Comparison of ENCODE assay signal across 9 cellular contexts in genomic region chr14:95432152-95433093, GRCh38.
DNase-seq lines count a peak whose midpoint lies in the region; ATAC-seq and TF ChIP-seq lines count a peak whose summit lies in the region.
"Had no signal": no experiment of that assay in that cellular context is flagged by ENCODE, and none has a peak within 500 bp of the region (broad histone marks: within the 10 kb centered on the region; RNA-seq: fewer than 3 reads in every experiment).

No MANE protein-coding gene starts in this region.

- ATAC-seq in HG02981 (IDR thresholded peaks at IDR 0.05; ENCODE audit: unreplicated experiment): no peak
- no peak for ATAC-seq in GM18907 (IDR thresholded peaks at IDR 0.05; ENCODE audit: unreplicated experiment)
- ATAC-seq: naive thymus-derived CD8-positive, alpha-beta T cell had no signal

- peak overlapping the region in 37 of 59 donors; percentile 4 to 74 (median 54) for H3K27ac ChIP-seq in dorsolateral prefrontal cortex

- DNase-seq in GM03348 (ENCODE audit: low spot score): peak; percentile 68
- DNase-seq in NCI-H524 treated with DMSO at 0.1 percent for 48 hours (lab: John Stamatoyannopoulos, UW): peak; percentile 84
- DNase-seq in dorsolateral prefrontal cortex: peak in 9 of 10 donors; percentile 43 to 78 (median 62)
- peak; percentile 61 for DNase-seq in midbrain (lab: John Stamatoyannopoulos, UW)
- DNase-seq in effector CD4-positive, alpha-beta T cell: no peak
- DNase-seq in stimulated activated CD4-positive, alpha-beta T cell treated with anti-CD3 and anti-CD28 coated beads, Interleukin-15, amount 100 ng/mL, for 24 hours: no peak

- H3K4me3 ChIP-seq in dorsolateral prefrontal cortex: no peak overlapping the region

- peak; percentile 34 to 93 (median 81) for TF ChIP-seq CTCF in dorsolateral prefrontal cortex (IDR thresholded peaks at IDR 0.05 in 54 of 56, conservative IDR thresholded peaks at IDR 0.05 in 2 of 56; ENCODE audit: low read depth in 1 of 56, partially characterized antibody in 56 of 56)

- H3K27me3 ChIP-seq in dorsolateral prefrontal cortex: no peaks in the 10 kb centered on the region

- intact Hi-C loops in dorsolateral prefrontal cortex (cut with DNase I): loop anchor here (5.0 kb wide), 6 partner anchors 105 to 745 kb away; no protein-coding TSS in a partner anchor

Comparison
In these comparisons a context has a peak if more than half of its experiments do, and no peak if none do; other contexts are left out.
1. DNase-seq: peak in GM03348 (single experiment), NCI-H524 treated with DMSO at 0.1 percent for 48 hours (single experiment), dorsolateral prefrontal cortex (9 of 10) and midbrain (single experiment); none in effector CD4-positive, alpha-beta T cell (single experiment) and stimulated activated CD4-positive, alpha-beta T cell treated with anti-CD3 and anti-CD28 coated beads, Interleukin-15, amount 100 ng/mL, for 24 hours (single experiment).